ENCODE assay signal across 1 cellular context in the genomic region with DNA sequence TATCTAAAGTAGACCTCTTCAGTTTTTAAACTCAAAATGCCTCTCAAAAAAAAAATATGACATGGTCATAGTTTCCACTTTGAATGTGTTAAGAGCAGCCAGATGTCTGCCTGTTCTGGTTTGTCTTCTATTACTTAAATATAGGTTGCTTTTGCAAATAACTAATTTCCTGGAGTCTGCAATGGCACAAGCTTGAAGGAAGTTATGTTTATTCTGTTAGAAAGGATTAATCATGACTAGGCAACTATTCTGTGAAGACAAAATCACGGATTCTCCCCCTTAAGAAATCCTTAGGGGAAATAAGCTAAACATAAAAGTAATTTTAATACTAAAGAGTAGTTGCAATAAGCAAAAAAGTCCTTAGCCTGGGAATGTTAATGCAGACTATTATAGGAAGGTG.
TF ChIP-seq lines count a peak whose summit lies in the region.

No MANE protein-coding gene starts in this region.

TF ChIP-seq in A549, 52 proteins besides CTCF, POLR2A, EP300 and RAD21 (continued from another document):
- TF ChIP-seq, protein P1, sequence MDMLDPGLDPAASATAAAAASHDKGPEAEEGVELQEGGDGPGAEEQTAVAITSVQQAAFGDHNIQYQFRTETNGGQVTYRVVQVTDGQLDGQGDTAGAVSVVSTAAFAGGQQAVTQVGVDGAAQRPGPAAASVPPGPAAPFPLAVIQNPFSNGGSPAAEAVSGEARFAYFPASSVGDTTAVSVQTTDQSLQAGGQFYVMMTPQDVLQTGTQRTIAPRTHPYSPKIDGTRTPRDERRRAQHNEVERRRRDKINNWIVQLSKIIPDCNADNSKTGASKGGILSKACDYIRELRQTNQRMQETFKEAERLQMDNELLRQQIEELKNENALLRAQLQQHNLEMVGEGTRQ (IDR thresholded peaks at IDR 0.05), result no peak
